8 cellular contexts compared by ENCODE assay signal in genomic region chr12:49698619-49699545, GRCh38. TPM values are rescaled to one million over a fixed set of nuclear protein-coding genes. Genes with fewer than 3 reads are reported as not detected.
DNase-seq lines count a peak whose midpoint lies in the region; ATAC-seq and TF ChIP-seq lines count a peak whose summit lies in the region.

No MANE protein-coding gene starts in this region.

- peak; percentile 68 for ATAC-seq in GM21528 (IDR thresholded peaks at IDR 0.05; ENCODE audit: low FRiP score, unreplicated experiment)

- no peak for TF ChIP-seq CTCF in fibroblast of mammary gland (conservative IDR thresholded peaks at IDR 0.05; ENCODE audit: control insufficient read depth, insufficient read depth, low read depth, low read length)
- no peak for TF ChIP-seq CTCF in neutrophil (IDR thresholded peaks at IDR 0.05)

- H3K4me3 ChIP-seq in HUES6 (ENCODE audit: low read depth, low read length) (peak overlapping the region; percentile 54), fibroblast of mammary gland (ENCODE audit: control insufficient read depth, low read depth, low read length) (peak overlapping the region; percentile 3), neutrophil (ENCODE audit: low read depth in 1 of 2, low read length in 1 of 2) (peak overlapping the region; percentile 43 to 53)

- H3K27me3 Mint-ChIP-seq in activated CD4-positive, alpha-beta memory T cell treated with anti-CD3 and anti-CD28 coated beads for 36 hours = no peaks in the 10 kb centered on the region

- no peaks in the 10 kb centered on the region for H3K9me3 Mint-ChIP-seq in activated CD4-positive, alpha-beta memory T cell treated with anti-CD3 and anti-CD28 coated beads for 36 hours

- H3K4me1 Mint-ChIP-seq in activated CD4-positive, alpha-beta memory T cell treated with anti-CD3 and anti-CD28 coated beads for 36 hours (ENCODE audit: low read depth) = peaks cover 41% of the 10 kb centered on the region

- no peaks in the 10 kb centered on the region for H3K36me3 ChIP-seq in HUES6 (ENCODE audit: control insufficient read depth, insufficient read depth, low read length)
- H3K36me3 ChIP-seq in neutrophil = no peaks in the 10 kb centered on the region

- no peaks in the 10 kb centered on the region for H3K9me3 ChIP-seq in HUES6 (ENCODE audit: control insufficient read depth, insufficient read depth, low read depth, low read length)
- no peaks in the 10 kb centered on the region for H3K9me3 ChIP-seq in neutrophil

- DNase-seq in GF-D8 (lab: John Stamatoyannopoulos, UW) (peak; percentile 94), fibroblast of mammary gland (ENCODE audit: low read depth) (peak; percentile 65), NCI-H1417 (lab: John Stamatoyannopoulos, UW) (no peak), NCI-H1694 (lab: John Stamatoyannopoulos, UW) (no peak)
- DNase-seq in activated CD4-positive, alpha-beta memory T cell treated with anti-CD3 and anti-CD28 coated beads for 36 hours = peak; percentile 69

- peak overlapping the region; percentile 58 for H3K4me3 Mint-ChIP-seq in activated CD4-positive, alpha-beta memory T cell treated with anti-CD3 and anti-CD28 coated beads for 36 hours

- H3K27me3 ChIP-seq in HUES6 (ENCODE audit: control insufficient read depth, insufficient read depth, low read length) (no peaks in the 10 kb centered on the region), neutrophil (no peaks in the 10 kb centered on the region)

- intact Hi-C loops in activated CD4-positive, alpha-beta memory T cell treated with anti-CD3 and anti-CD28 coated beads for 36 hours (cut with micrococcal nuclease) = loop anchor here (1.0 kb wide), 3 partner anchors 28 to 51 kb away; no protein-coding TSS in a partner anchor

- POLR2A ChIA-PET in activated CD4-positive, alpha-beta memory T cell treated with anti-CD3 and anti-CD28 coated beads for 36 hours (lab: Charles Lee) = interaction anchor here (0.7 to 1.3 kb wide), 2 partner anchors 36 to 51 kb away, joined by 3 read pairs; no protein-coding TSS in a partner anchor

- no peaks in the 10 kb centered on the region for H3K36me3 Mint-ChIP-seq in activated CD4-positive, alpha-beta memory T cell treated with anti-CD3 and anti-CD28 coated beads for 36 hours

- CTCF ChIA-PET in activated CD4-positive, alpha-beta memory T cell treated with anti-CD3 and anti-CD28 coated beads for 36 hours (lab: Charles Lee) = interaction anchor here (0.6 to 2.5 kb wide), 6 partner anchors 9 to 79 kb away, joined by 3 to 10 read pairs (median 6); partner anchors contain the start of gene PRPF40B

- H3K27ac Mint-ChIP-seq in activated CD4-positive, alpha-beta memory T cell treated with anti-CD3 and anti-CD28 coated beads for 36 hours = peak overlapping the region; percentile 77

- peak overlapping the region; percentile 73 for H3K27ac ChIP-seq in HUES6 (ENCODE audit: low read depth, low read length)
- H3K27ac ChIP-seq in neutrophil = peak overlapping the region; percentile 83

- H3K9ac ChIP-seq in HUES6 (ENCODE audit: low read length) = peak overlapping the region; percentile 56

- H3K4me1 ChIP-seq in HUES6 (ENCODE audit: control insufficient read depth, insufficient read depth, low read length) (peaks cover 53% of the 10 kb centered on the region), neutrophil (ENCODE audit: control insufficient read depth in 1 of 2, insufficient read depth in 1 of 2, low read depth in 1 of 2, low read length in 1 of 2) (peaks cover 17 to 19% of the 10 kb centered on the region in 2 experiments)

RNA-seq across cellular contexts. Expression of gene FMNL3, which starts 8.3 kb away (rescaled TPM):
- total RNA-seq in activated CD4-positive, alpha-beta memory T cell treated with anti-CD3 and anti-CD28 coated beads for 36 hours = 10 to 100 TPM; 31.2 to 31.9 TPM

RNA-seq across cellular contexts. Expression of gene TMBIM6, which starts 42.5 kb away (rescaled TPM):
- 100 to 1,000 TPM; 481 to 486 TPM for total RNA-seq in activated CD4-positive, alpha-beta memory T cell treated with anti-CD3 and anti-CD28 coated beads for 36 hours

Comparison
In these comparisons a context has a peak if more than half of its experiments do, and no peak if none do; other contexts are left out.
1. DNase-seq: peak in GF-D8 (single experiment), activated CD4-positive, alpha-beta memory T cell treated with anti-CD3 and anti-CD28 coated beads for 36 hours (single experiment) and fibroblast of mammary gland (single experiment); none in NCI-H1417 (0 of 3) and NCI-H1694 (single experiment).
2. H3K4me3 ChIP-seq: peak in every context shown above with its lines; median percentile 54 in HUES6; 48 in neutrophil; 3 in fibroblast of mammary gland.